Comparison of ENCODE assay signal across 7 cellular contexts in genomic region chr19:35268546-35269424, GRCh38. TPM values are rescaled to one million over a fixed set of nuclear protein-coding genes. Genes with fewer than 3 reads are reported as not detected.
DNase-seq lines count a peak whose midpoint lies in the region; ATAC-seq, FAIRE-seq and TF ChIP-seq lines count a peak whose summit lies in the region.

A gene with protein sequence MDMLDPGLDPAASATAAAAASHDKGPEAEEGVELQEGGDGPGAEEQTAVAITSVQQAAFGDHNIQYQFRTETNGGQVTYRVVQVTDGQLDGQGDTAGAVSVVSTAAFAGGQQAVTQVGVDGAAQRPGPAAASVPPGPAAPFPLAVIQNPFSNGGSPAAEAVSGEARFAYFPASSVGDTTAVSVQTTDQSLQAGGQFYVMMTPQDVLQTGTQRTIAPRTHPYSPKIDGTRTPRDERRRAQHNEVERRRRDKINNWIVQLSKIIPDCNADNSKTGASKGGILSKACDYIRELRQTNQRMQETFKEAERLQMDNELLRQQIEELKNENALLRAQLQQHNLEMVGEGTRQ (plus strand): TSS chr19:35268962. CDS start chr19:35269102, 140 bp downstream.

- H3K9me3 Mint-ChIP-seq in activated B cell treated with CpG ODN at 0.5 μM for 24 hours = no peaks in the 10 kb centered on the region

- peaks cover 66% of the 10 kb centered on the region for H3K4me1 Mint-ChIP-seq in activated B cell treated with CpG ODN at 0.5 μM for 24 hours

- H3K4me1 ChIP-seq in spleen = peaks cover 32 to 81% (median 73%) of the 10 kb centered on the region in 6 donors

- intact Hi-C loops in activated B cell treated with CpG ODN at 0.5 μM for 24 hours (cut with micrococcal nuclease) = loop anchor here (1.0 to 5.0 kb wide), 9 partner anchors 20 to 227 kb away; partner anchors contain the start of genes FFAR1 and FXYD7
- intact Hi-C loops in spleen (cut with DNase I; ENCODE audit: low total_unique reads) = loop anchor here (5.0 kb wide), 1 partner anchor 116 kb away; the partner anchor contains the start of gene FXYD5

- POLR2A ChIA-PET in activated B cell treated with CpG ODN at 0.5 μM for 24 hours (lab: Charles Lee) = interaction anchor here (0.6 to 4.7 kb wide), 23 partner anchors 10 to 379 kb away, joined by 3 to 61 read pairs (median 4); partner anchors contain the start of genes CD22, FFAR1, FXYD3 and FXYD5

- H3K27ac ChIP-seq in spleen = peak within 1 kb of the TSS; percentile 93 to 97 (median 94)

- peak within 1 kb of the TSS; percentile 64 to 90 (median 72) for H3K4me3 ChIP-seq in spleen

- peak within 1 kb of the TSS; percentile 94 for H3K27ac Mint-ChIP-seq in activated B cell treated with CpG ODN at 0.5 μM for 24 hours

- DNase-seq in GM12891 (ENCODE audit: insufficient read length, low spot score) = peak; percentile 78
- peak; percentile 38 for DNase-seq in NCI-H2107 treated with DMSO at 0.1 percent for 48 hours (lab: John Stamatoyannopoulos, UW; ENCODE audit: unreplicated experiment)
- peak; percentile 66 for DNase-seq in activated B cell treated with CpG ODN at 0.5 μM for 24 hours
- DNase-seq in cerebellar cortex (ENCODE audit: low spot score) = peak; percentile 65
- DNase-seq in inferior parietal cortex (ENCODE audit: extremely low spot score) = peak; percentile 72
- DNase-seq in spleen = peak; percentile 94

- TF ChIP-seq POLR2A in GM12891 (IDR thresholded peaks at IDR 0.05; ENCODE audit: low read depth, low read length) = no peak
- no peak for TF ChIP-seq POLR2A in spleen (IDR thresholded peaks at IDR 0.05)

- no peak for FAIRE-seq in GM12891 (lab: Jason Lieb, UNC)

- CTCF ChIA-PET in activated B cell treated with CpG ODN at 0.5 μM for 24 hours (lab: Charles Lee) = interaction anchor here (1.0 to 3.0 kb wide), 7 partner anchors 27 to 226 kb away, joined by 3 to 9 read pairs (median 5); partner anchors contain the start of gene FFAR1

- H3K4me3 Mint-ChIP-seq in activated B cell treated with CpG ODN at 0.5 μM for 24 hours = peak within 1 kb of the TSS; percentile 94

- peaks cover 52% of the 10 kb centered on the region for H3K36me3 Mint-ChIP-seq in activated B cell treated with CpG ODN at 0.5 μM for 24 hours (ENCODE audit: low read depth)

- WGBS in spleen, 5 donors = 1 to 2% (median 1%) methylated on average over 40 to 117 of the region's 122 CpGs

- H3K36me3 ChIP-seq in spleen = peaks cover 0 to 60% (median 27%) of the 10 kb centered on the region in 6 donors

- H3K27me3 ChIP-seq in spleen (replicated peaks in 1 of 7) = no peaks in the 10 kb centered on the region

- peak; percentile 12 for ATAC-seq in HG02884 (IDR thresholded peaks at IDR 0.05; ENCODE audit: unreplicated experiment)
- peak; percentile 16 for ATAC-seq in activated B cell treated with CpG ODN at 0.5 μM for 24 hours (ENCODE audit: low read depth)

- no peaks in the 10 kb centered on the region for H3K27me3 Mint-ChIP-seq in activated B cell treated with CpG ODN at 0.5 μM for 24 hours

- TF ChIP-seq CTCF in activated B cell treated with CpG ODN at 0.5 μM for 24 hours (IDR thresholded peaks at IDR 0.05) (no peak), spleen (IDR thresholded peaks at IDR 0.05 in 8 of 11, conservative IDR thresholded peaks at IDR 0.05 in 3 of 11) (no peak)

- no peaks in the 10 kb centered on the region for H3K9me3 ChIP-seq in spleen

TF ChIP-seq in GM12891, 5 proteins besides CTCF, POLR2A, EP300 and RAD21:
- no peak for TF ChIP-seq POU2F2 (IDR thresholded peaks at IDR 0.05; ENCODE audit: low read depth, low read length)
- TF ChIP-seq SPI1 (IDR thresholded peaks at IDR 0.05; ENCODE audit: low read depth, low read length) = no peak
TF ChIP-seq in GM12891: peak in this region for 0.

RNA-seq across cellular contexts. Expression of the gene that starts here (rescaled TPM):
- 109 TPM for polyA plus RNA-seq in GM12891 (2012; ENCODE audit: low read depth, missing spikeins)
- 233 and 236 TPM in 2 replicates for total RNA-seq in activated B cell treated with CpG ODN at 0.5 μM for 24 hours
- 100 to 1,000 TPM; 133 to 206 (median 157) TPM for total RNA-seq in spleen
- polyA plus RNA-seq in spleen = 100 to 1,000 TPM; 132 to 205 (median 145) TPM

Comparison
In these comparisons a context has a peak if more than half of its experiments do, and no peak if none do; other contexts are left out.
1. Peak in every context shown above with its lines: DNase-seq, ATAC-seq, H3K4me3 ChIP-seq and H3K27ac ChIP-seq.
2. DNase-seq: peak in every context shown above with its lines; median percentile 94 in spleen; 78 in GM12891; 72 in inferior parietal cortex; 66 in activated B cell treated with CpG ODN at 0.5 μM for 24 hours; 65 in cerebellar cortex; 38 in NCI-H2107 treated with DMSO at 0.1 percent for 48 hours.